In the genomic region with DNA sequence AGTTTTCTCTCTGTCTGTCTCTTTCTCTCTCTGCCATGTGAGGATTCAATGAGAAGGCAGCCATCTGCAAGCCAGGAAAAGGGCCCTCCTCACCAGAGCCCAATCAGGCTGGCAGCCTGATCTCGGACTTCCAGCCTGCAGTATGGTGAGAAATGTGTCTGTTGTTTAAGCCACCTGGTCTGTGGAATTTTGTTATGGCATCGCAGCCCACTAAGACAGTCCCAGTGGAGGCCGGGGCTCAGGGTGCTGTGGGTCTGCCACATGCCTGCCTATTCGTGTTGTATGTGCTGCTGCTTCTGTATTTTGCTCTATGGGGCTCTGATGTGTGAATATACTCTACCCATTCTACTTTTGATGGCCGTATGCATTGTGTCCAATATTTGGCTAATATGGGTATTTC, we compare ENCODE assay signal across 14 cellular contexts.
DNase-seq lines count a peak whose midpoint lies in the region; ATAC-seq and TF ChIP-seq lines count a peak whose summit lies in the region.
"Had no signal": no experiment of that assay in that cellular context is flagged by ENCODE, and none has a peak within 500 bp of the region (broad histone marks: within the 10 kb centered on the region; RNA-seq: fewer than 3 reads in every experiment).

No MANE protein-coding gene starts in this region.

- no peaks in the 10 kb centered on the region for H3K4me1 ChIP-seq in GM23338 (ENCODE audit: insufficient read depth)
- H3K4me1 ChIP-seq: A549 had no signal

- H2AFZ ChIP-seq in GM23338 = no peak overlapping the region

- peaks cover 6 to 10% of the 10 kb centered on the region in 2 donors for H3K27me3 Mint-ChIP-seq in natural killer cell treated with Interleukin-12 subunit alpha and Interleukin-12 subunit beta and Interleukin-15 and Interleukin-18, amount 100 ng/mL, for 72 hours
- H3K27me3 Mint-ChIP-seq in natural killer cell (ENCODE audit: low read depth in 2 of 2) (peaks cover 10 to 12% of the 10 kb centered on the region in 2 donors), GM23338 (ENCODE audit: insufficient read depth, low read depth, poor library complexity) (peaks cover 8% of the 10 kb centered on the region)

- no peaks in the 10 kb centered on the region for H3K4me1 Mint-ChIP-seq in natural killer cell treated with Interleukin-12 subunit alpha and Interleukin-12 subunit beta and Interleukin-15 and Interleukin-18, amount 100 ng/mL, for 72 hours (ENCODE audit: low read depth in 2 of 2)
- H3K4me1 Mint-ChIP-seq in natural killer cell = no peaks in the 10 kb centered on the region
- H3K4me1 Mint-ChIP-seq in GM23338 = no peaks in the 10 kb centered on the region
- H3K4me1 Mint-ChIP-seq: IgD-negative memory B cell had no signal

- H3K9me2 ChIP-seq in GM23338 (ENCODE audit: insufficient read depth) = no peaks in the 10 kb centered on the region

- H3K9me3 Mint-ChIP-seq in natural killer cell treated with Interleukin-12 subunit alpha and Interleukin-12 subunit beta and Interleukin-15 and Interleukin-18, amount 100 ng/mL, for 72 hours = no peaks in the 10 kb centered on the region
- no peaks in the 10 kb centered on the region for H3K9me3 Mint-ChIP-seq in natural killer cell
- peaks cover 17% of the 10 kb centered on the region; the same call in 2 of the 3 replicates for H3K9me3 Mint-ChIP-seq in GM23338

- H3K4me3 Mint-ChIP-seq in natural killer cell treated with Interleukin-12 subunit alpha and Interleukin-12 subunit beta and Interleukin-15 and Interleukin-18, amount 100 ng/mL, for 72 hours = no peak overlapping the region
- H3K4me3 Mint-ChIP-seq in natural killer cell (no peak overlapping the region), GM23338 (no peak overlapping the region)
- H3K4me3 Mint-ChIP-seq: CD14-positive monocyte, IgD-negative memory B cell had no signal

- H3K27me3 ChIP-seq in GM23338 (ENCODE audit: insufficient read depth) = no peaks in the 10 kb centered on the region

- no peaks in the 10 kb centered on the region for H3K79me2 ChIP-seq in GM23338 (replicated peaks; ENCODE audit: insufficient read depth)

- no peak overlapping the region for H3K4me2 ChIP-seq in GM23338
- H3K4me2 ChIP-seq: A549 had no signal

- no peaks in the 10 kb centered on the region for H3K36me3 Mint-ChIP-seq in natural killer cell treated with Interleukin-12 subunit alpha and Interleukin-12 subunit beta and Interleukin-15 and Interleukin-18, amount 100 ng/mL, for 72 hours
- H3K36me3 Mint-ChIP-seq in natural killer cell (no peaks in the 10 kb centered on the region), GM23338 (ENCODE audit: low read depth) (no peaks in the 10 kb centered on the region)
- H3K36me3 Mint-ChIP-seq: CD14-positive monocyte had no signal

- ATAC-seq in natural killer cell treated with Interleukin-12 subunit alpha and Interleukin-12 subunit beta and Interleukin-15 and Interleukin-18, amount 100 ng/mL, for 72 hours = no peak
- ATAC-seq in natural killer cell (no peak), sciatic nerve (no peak), GM23338 (no peak)
- ATAC-seq: A549 had no signal

- H3K4me3 ChIP-seq in GM23338 = no peak overlapping the region
- H3K4me3 ChIP-seq: A549 had no signal

- intact Hi-C loops in natural killer cell (cut with micrococcal nuclease) = no loop called here
- intact Hi-C loops in sciatic nerve (cut with DNase I) = no loop called here

- TF ChIP-seq CTCF in natural killer cell (IDR thresholded peaks at IDR 0.05) (no peak), GM23338 (conservative IDR thresholded peaks at IDR 0.05; ENCODE audit: low read depth in 2 of 2) (no peak)

- no peaks in the 10 kb centered on the region for H3F3A ChIP-seq in GM23338 (replicated peaks; ENCODE audit: low read depth)

- no peaks in the 10 kb centered on the region for H3K36me3 ChIP-seq in GM23338 (ENCODE audit: insufficient read depth)

- H3K27ac ChIP-seq in GM23338 (ENCODE audit: low read depth) = no peak overlapping the region
- H3K27ac ChIP-seq: A549 had no signal

- H3K27ac Mint-ChIP-seq in natural killer cell treated with Interleukin-12 subunit alpha and Interleukin-12 subunit beta and Interleukin-15 and Interleukin-18, amount 100 ng/mL, for 72 hours = no peak overlapping the region
- H3K27ac Mint-ChIP-seq in natural killer cell (no peak overlapping the region), GM23338 (no peak overlapping the region)
- H3K27ac Mint-ChIP-seq: IgD-negative memory B cell had no signal

- DNase-seq in natural killer cell treated with Interleukin-12 subunit alpha and Interleukin-12 subunit beta and Interleukin-15 and Interleukin-18, amount 100 ng/mL, for 72 hours (ENCODE audit: low spot score) = peak; percentile 23
- no peak for DNase-seq in natural killer cell
- DNase-seq in mesenteric fat pad (ENCODE audit: low spot score) = peak; percentile 55
- peak; percentile 21 for DNase-seq in sciatic nerve (ENCODE audit: low spot score)
- no peak for DNase-seq in medulla oblongata (ENCODE audit: extremely low spot score)
- DNase-seq in NCI-H2107 treated with DMSO at 0.1 percent for 48 hours (lab: John Stamatoyannopoulos, UW; ENCODE audit: unreplicated experiment) = no peak
- no peak for DNase-seq in GM23338 (ENCODE audit: low spot score)
- DNase-seq: NCI-H1930, NCI-H2171, NCI-H446, SHP77 had no signal

- no peaks in the 10 kb centered on the region for H4K20me1 ChIP-seq in GM23338 (replicated peaks; ENCODE audit: insufficient read depth)

TF ChIP-seq in GM23338, 12 proteins besides CTCF, POLR2A, EP300 and RAD21 (continues in another document):
- TF ChIP-seq, protein P1, sequence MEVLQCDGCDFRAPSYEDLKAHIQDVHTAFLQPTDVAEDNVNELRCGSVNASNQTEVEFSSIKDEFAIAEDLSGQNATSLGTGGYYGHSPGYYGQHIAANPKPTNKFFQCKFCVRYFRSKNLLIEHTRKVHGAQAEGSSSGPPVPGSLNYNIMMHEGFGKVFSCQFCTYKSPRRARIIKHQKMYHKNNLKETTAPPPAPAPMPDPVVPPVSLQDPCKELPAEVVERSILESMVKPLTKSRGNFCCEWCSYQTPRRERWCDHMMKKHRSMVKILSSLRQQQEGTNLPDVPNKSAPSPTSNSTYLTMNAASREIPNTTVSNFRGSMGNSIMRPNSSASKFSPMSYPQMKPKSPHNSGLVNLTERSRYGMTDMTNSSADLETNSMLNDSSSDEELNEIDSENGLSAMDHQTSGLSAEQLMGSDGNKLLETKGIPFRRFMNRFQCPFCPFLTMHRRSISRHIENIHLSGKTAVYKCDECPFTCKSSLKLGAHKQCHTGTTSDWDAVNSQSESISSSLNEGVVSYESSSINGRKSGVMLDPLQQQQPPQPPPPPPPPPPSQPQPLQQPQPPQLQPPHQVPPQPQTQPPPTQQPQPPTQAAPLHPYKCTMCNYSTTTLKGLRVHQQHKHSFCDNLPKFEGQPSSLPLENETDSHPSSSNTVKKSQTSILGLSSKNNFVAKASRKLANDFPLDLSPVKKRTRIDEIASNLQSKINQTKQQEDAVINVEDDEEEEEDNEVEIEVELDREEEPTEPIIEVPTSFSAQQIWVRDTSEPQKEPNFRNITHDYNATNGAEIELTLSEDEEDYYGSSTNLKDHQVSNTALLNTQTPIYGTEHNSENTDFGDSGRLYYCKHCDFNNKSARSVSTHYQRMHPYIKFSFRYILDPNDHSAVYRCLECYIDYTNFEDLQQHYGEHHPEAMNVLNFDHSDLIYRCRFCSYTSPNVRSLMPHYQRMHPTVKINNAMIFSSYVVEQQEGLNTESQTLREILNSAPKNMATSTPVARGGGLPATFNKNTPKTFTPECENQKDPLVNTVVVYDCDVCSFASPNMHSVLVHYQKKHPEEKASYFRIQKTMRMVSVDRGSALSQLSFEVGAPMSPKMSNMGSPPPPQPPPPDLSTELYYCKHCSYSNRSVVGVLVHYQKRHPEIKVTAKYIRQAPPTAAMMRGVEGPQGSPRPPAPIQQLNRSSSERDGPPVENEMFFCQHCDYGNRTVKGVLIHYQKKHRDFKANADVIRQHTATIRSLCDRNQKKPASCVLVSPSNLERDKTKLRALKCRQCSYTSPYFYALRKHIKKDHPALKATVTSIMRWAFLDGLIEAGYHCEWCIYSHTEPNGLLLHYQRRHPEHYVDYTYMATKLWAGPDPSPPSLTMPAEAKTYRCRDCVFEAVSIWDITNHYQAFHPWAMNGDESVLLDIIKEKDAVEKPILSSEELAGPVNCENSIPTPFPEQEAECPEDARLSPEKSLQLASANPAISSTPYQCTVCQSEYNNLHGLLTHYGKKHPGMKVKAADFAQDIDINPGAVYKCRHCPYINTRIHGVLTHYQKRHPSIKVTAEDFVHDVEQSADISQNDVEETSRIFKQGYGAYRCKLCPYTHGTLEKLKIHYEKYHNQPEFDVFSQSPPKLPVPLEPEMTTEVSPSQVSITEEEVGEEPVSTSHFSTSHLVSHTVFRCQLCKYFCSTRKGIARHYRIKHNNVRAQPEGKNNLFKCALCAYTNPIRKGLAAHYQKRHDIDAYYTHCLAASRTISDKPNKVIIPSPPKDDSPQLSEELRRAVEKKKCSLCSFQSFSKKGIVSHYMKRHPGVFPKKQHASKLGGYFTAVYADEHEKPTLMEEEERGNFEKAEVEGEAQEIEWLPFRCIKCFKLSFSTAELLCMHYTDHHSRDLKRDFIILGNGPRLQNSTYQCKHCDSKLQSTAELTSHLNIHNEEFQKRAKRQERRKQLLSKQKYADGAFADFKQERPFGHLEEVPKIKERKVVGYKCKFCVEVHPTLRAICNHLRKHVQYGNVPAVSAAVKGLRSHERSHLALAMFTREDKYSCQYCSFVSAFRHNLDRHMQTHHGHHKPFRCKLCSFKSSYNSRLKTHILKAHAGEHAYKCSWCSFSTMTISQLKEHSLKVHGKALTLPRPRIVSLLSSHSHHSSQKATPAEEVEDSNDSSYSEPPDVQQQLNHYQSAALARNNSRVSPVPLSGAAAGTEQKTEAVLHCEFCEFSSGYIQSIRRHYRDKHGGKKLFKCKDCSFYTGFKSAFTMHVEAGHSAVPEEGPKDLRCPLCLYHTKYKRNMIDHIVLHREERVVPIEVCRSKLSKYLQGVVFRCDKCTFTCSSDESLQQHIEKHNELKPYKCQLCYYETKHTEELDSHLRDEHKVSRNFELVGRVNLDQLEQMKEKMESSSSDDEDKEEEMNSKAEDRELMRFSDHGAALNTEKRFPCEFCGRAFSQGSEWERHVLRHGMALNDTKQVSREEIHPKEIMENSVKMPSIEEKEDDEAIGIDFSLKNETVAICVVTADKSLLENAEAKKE (CRISPR knock-in tag; IDR thresholded peaks at IDR 0.05) = no peak
- TF ChIP-seq, protein P2, sequence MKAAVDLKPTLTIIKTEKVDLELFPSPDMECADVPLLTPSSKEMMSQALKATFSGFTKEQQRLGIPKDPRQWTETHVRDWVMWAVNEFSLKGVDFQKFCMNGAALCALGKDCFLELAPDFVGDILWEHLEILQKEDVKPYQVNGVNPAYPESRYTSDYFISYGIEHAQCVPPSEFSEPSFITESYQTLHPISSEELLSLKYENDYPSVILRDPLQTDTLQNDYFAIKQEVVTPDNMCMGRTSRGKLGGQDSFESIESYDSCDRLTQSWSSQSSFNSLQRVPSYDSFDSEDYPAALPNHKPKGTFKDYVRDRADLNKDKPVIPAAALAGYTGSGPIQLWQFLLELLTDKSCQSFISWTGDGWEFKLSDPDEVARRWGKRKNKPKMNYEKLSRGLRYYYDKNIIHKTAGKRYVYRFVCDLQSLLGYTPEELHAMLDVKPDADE (IDR thresholded peaks at IDR 0.05) = no peak
- TF ChIP-seq POLR2AphosphoS5 (IDR thresholded peaks at IDR 0.05; ENCODE audit: low read depth) (no peak), EZH2 (IDR thresholded peaks at IDR 0.05; ENCODE audit: low read depth, unreplicated experiment) (no peak), ZNF331 (CRISPR knock-in tag; IDR thresholded peaks at IDR 0.05; ENCODE audit: low read depth) (no peak)

Comparison
In these comparisons a context has a peak if more than half of its experiments do, and no peak if none do; other contexts are left out.
1. DNase-seq: peak in natural killer cell treated with Interleukin-12 subunit alpha and Interleukin-12 subunit beta and Interleukin-15 and Interleukin-18, amount 100 ng/mL, for 72 hours (single experiment), mesenteric fat pad (single experiment) and sciatic nerve (single experiment); none in natural killer cell (single experiment), medulla oblongata (single experiment), NCI-H2107 treated with DMSO at 0.1 percent for 48 hours (single experiment) and GM23338 (single experiment).